18 cellular contexts compared by ENCODE assay signal in the genomic region with DNA sequence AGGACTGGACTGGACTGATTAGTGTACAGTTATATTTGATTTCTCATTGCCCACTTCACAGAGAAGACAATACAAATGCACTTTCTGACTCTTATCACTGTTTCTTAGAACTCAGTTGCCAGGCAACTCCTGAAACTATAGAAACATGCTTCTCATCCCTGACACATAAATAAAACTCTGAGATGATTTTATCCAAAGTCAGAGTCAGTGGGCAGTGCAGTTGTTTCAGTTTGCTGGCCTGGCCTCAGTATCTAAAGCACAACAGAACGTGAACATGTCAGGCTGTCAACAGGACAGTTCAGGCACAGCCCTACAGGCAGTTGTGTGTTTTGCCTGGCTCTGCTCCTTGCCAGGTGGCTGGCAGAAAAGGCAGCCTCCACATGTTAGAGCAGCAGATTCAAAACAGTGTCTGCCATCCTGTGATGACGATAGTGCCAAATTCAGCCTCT.
DNase-seq lines count a peak whose midpoint lies in the region; ATAC-seq, FAIRE-seq and TF ChIP-seq lines count a peak whose summit lies in the region.
"Had no signal": no experiment of that assay in that cellular context is flagged by ENCODE, and none has a peak within 500 bp of the region (broad histone marks: within the 10 kb centered on the region; RNA-seq: fewer than 3 reads in every experiment).

No MANE protein-coding gene starts in this region.

- H3K27me3 Mint-ChIP-seq in type B pancreatic cell, result no peaks in the 10 kb centered on the region

- H3K4me3 Mint-ChIP-seq in type B pancreatic cell, result no peak overlapping the region

- ATAC-seq in heart left ventricle, result peak; percentile 98 to 99 (median 99)
- ATAC-seq in sciatic nerve, result peak; percentile 26
- ATAC-seq in GM18519 (IDR thresholded peaks at IDR 0.05; ENCODE audit: low FRiP score, unreplicated experiment), result no peak

- no peaks in the 10 kb centered on the region for H3K4me1 Mint-ChIP-seq in type B pancreatic cell (ENCODE audit: unreplicated experiment)

- WGBS in heart left ventricle, 4 donors, result 28 to 48% (median 35%) methylated on average over 2 of the region's 2 CpGs

- no peaks in the 10 kb centered on the region for H3K9me3 Mint-ChIP-seq in type B pancreatic cell

- no peak for TF ChIP-seq POLR2A in heart left ventricle (IDR thresholded peaks at IDR 0.05)

- H3K27ac ChIP-seq in heart left ventricle (peak overlapping the region in 6 of 12 donors; percentile 2 to 46 (median 28)), SJCRH30 (no peak overlapping the region)
- H3K27ac ChIP-seq: HL-60 had no signal

- TF ChIP-seq CTCF in LNCaP clone FGC (IDR thresholded peaks at IDR 0.05; ENCODE audit: control insufficient read depth, extremely low read depth, insufficient read depth) (no peak), bronchial epithelial cell (IDR thresholded peaks at IDR 0.05; ENCODE audit: insufficient read depth, low read length, severe bottlenecking) (no peak), heart left ventricle (IDR thresholded peaks at IDR 0.05) (peak in 1 of 12 donors; percentile 8), type B pancreatic cell (conservative IDR thresholded peaks at IDR 0.05) (no peak)

- H3K9me3 ChIP-seq in heart left ventricle (peaks cover 0 to 5% (median 0%) of the 10 kb centered on the region in 12 donors), SJCRH30 (replicated peaks) (no peaks in the 10 kb centered on the region; the same call in 1 of the 2 replicates)
- H3K9me3 ChIP-seq: MG63 had no signal

- no peak overlapping the region for H3K27ac Mint-ChIP-seq in type B pancreatic cell

- H3K36me3 ChIP-seq in bronchial epithelial cell (ENCODE audit: control insufficient read depth, insufficient read depth, low read length) (no peaks in the 10 kb centered on the region), heart left ventricle (peaks cover 0 to 12% (median 0%) of the 10 kb centered on the region in 9 donors), SJCRH30 (no peaks in the 10 kb centered on the region)
- H3K36me3 ChIP-seq: MG63 had no signal

- H3K4me3 ChIP-seq in LNCaP clone FGC (ENCODE audit: low read depth, low read length) (no peak overlapping the region), bronchial epithelial cell (ENCODE audit: low read depth, low read length) (no peak overlapping the region), heart left ventricle (no peak overlapping the region), SJCRH30 (no peak overlapping the region)
- H3K4me3 ChIP-seq: MG63 had no signal

- intact Hi-C loops in heart left ventricle (cut with DNase I) (loop anchor here in 2 of 10 donors (5.0 to 10.0 kb wide), 2 partner anchors 97 to 104 kb away; no protein-coding TSS in a partner anchor), sciatic nerve (cut with DNase I) (no loop called here)

- H3K27me3 ChIP-seq in bronchial epithelial cell (ENCODE audit: control insufficient read depth, insufficient read depth, low read length) (no peaks in the 10 kb centered on the region), heart left ventricle (no peaks in the 10 kb centered on the region), SJCRH30 (no peaks in the 10 kb centered on the region)
- H3K27me3 ChIP-seq: MG63 had no signal

- H3K36me3 Mint-ChIP-seq in type B pancreatic cell, result no peaks in the 10 kb centered on the region

- no peak for FAIRE-seq in bronchial epithelial cell (lab: Jason Lieb, UNC)

- DNase-seq in LNCaP clone FGC (ENCODE audit: low read depth) (peak; percentile 0), bronchial epithelial cell (ENCODE audit: low read depth) (peak; percentile 7), heart left ventricle (peak in 4 of 5 donors; percentile 56 to 79 (median 62)), sciatic nerve (ENCODE audit: low spot score) (no peak), pons (ENCODE audit: low spot score) (no peak), SJCRH30 (no peak), type B pancreatic cell (ENCODE audit: extremely low spot score, unreplicated experiment) (no peak)
- DNase-seq: activated gamma-delta T cell; AML-193; DMS 273 treated with DMSO at 0.1 percent for 48 hours; effector CD8-positive, alpha-beta T cell; HCEC 1CT; MG63; NCI-H2081 treated with DMSO at 0.1 percent for 48 hours; NCI-H82; stimulated activated CD4-positive, alpha-beta T cell treated with anti-CD3 and anti-CD28 coated beads, Interleukin-15, amount 100 ng/mL, for 24 hours had no signal

- H3K4me1 ChIP-seq in heart left ventricle (peaks cover 0 to 18% (median 5%) of the 10 kb centered on the region in 12 donors), SJCRH30 (no peaks in the 10 kb centered on the region)

Comparison
In these comparisons a context has a peak if more than half of its experiments do, and no peak if none do; other contexts are left out.
1. DNase-seq: peak in LNCaP clone FGC (single experiment), bronchial epithelial cell (single experiment) and heart left ventricle (4 of 5); none in sciatic nerve (single experiment), pons (single experiment), SJCRH30 (0 of 2) and type B pancreatic cell (single experiment).